8 cellular contexts compared by ENCODE assay signal in genomic region chr6:35327349-35328027, GRCh38. TPM values are rescaled to one million over a fixed set of nuclear protein-coding genes. Genes with fewer than 3 reads are reported as not detected.
A peak's percentile ranks its signal among the peaks of the same experiment; 100 is the strongest.
DNase-seq lines count a peak whose midpoint lies in the region; ATAC-seq lines count a peak whose summit lies in the region.

No MANE protein-coding gene starts in this region.

- CTCF ChIA-PET in T-cell (lab: Charles Lee), result interaction anchor here (0.5 to 2.1 kb wide), 16 partner anchors 9 to 463 kb away, joined by 3 to 37 read pairs (median 4); partner anchors contain the start of genes DEF6 (in 1 of the 2) and FANCE (in 1 of the 2)

- H3K27me3 Mint-ChIP-seq in T-cell, result no peaks in the 10 kb centered on the region
- no peaks in the 10 kb centered on the region for H3K27me3 Mint-ChIP-seq in activated naive CD8-positive, alpha-beta T cell treated with anti-CD3 and anti-CD28 coated beads for 36 hours

- peaks cover 20 to 33% (median 29%) of the 10 kb centered on the region in 3 donors for H3K4me1 Mint-ChIP-seq in T-cell
- H3K4me1 Mint-ChIP-seq in activated naive CD8-positive, alpha-beta T cell treated with anti-CD3 and anti-CD28 coated beads for 36 hours, result peaks cover 18% of the 10 kb centered on the region

- DNase-seq in NCI-H82 (lab: John Stamatoyannopoulos, UW), result peak; percentile 80
- DNase-seq in NCI-H82 treated with DMSO at 0.1 percent for 48 hours (lab: John Stamatoyannopoulos, UW; ENCODE audit: unreplicated experiment), result no peak
- DNase-seq in Kasumi-1 (lab: John Stamatoyannopoulos, UW), result peak; percentile 77 to 80
- DNase-seq in T-cell, result peak; percentile 58 to 83 (median 74)
- peak; percentile 72 for DNase-seq in activated naive CD8-positive, alpha-beta T cell treated with anti-CD3 and anti-CD28 coated beads for 36 hours
- DNase-seq in left ventricle myocardium superior, result peak; percentile 61
- peak; percentile 62 for DNase-seq in stimulated activated CD4-positive, alpha-beta T cell treated with anti-CD3 and anti-CD28 coated beads, Interleukin-12 subunit alpha, Interleukin-12 subunit beta, amount 100 ng/mL, for 4 hours
- DNase-seq in dedifferentiated amniotic fluid mesenchymal stem cell (ENCODE audit: extremely low spot score), result no peak

- H3K36me3 Mint-ChIP-seq in T-cell, result peaks cover 19% of the 10 kb centered on the region
- peaks cover 17% of the 10 kb centered on the region for H3K36me3 Mint-ChIP-seq in activated naive CD8-positive, alpha-beta T cell treated with anti-CD3 and anti-CD28 coated beads for 36 hours

- peak overlapping the region in 1 of 3 donors; percentile 2 for H3K4me3 Mint-ChIP-seq in T-cell
- H3K4me3 Mint-ChIP-seq in activated naive CD8-positive, alpha-beta T cell treated with anti-CD3 and anti-CD28 coated beads for 36 hours, result no peak overlapping the region

- peak overlapping the region; percentile 87 to 93 for H3K27ac Mint-ChIP-seq in T-cell
- peak overlapping the region; percentile 83 for H3K27ac Mint-ChIP-seq in activated naive CD8-positive, alpha-beta T cell treated with anti-CD3 and anti-CD28 coated beads for 36 hours

- H3K9me3 Mint-ChIP-seq in T-cell, result no peaks in the 10 kb centered on the region
- peaks cover 3% of the 10 kb centered on the region for H3K9me3 Mint-ChIP-seq in activated naive CD8-positive, alpha-beta T cell treated with anti-CD3 and anti-CD28 coated beads for 36 hours

- POLR2A ChIA-PET in T-cell (lab: Charles Lee), result interaction anchor here in 1 of 2 donors (0.6 kb wide), 1 partner anchor 26 kb away, joined by 8 read pairs; no protein-coding TSS in a partner anchor

- intact Hi-C loops in left ventricle myocardium superior (cut with micrococcal nuclease), result no loop called here

- ATAC-seq in T-cell (replicated peaks in 1 of 4), result peak; percentile 73 to 84 (median 78)
- peak; percentile 83 for ATAC-seq in left ventricle myocardium superior

RNA-seq across cellular contexts. Expression of gene PPARD, which starts 14.9 kb away (rescaled TPM):
- 10 to 100 TPM; 36.8 to 41.3 (median 37.9) TPM for total RNA-seq in T-cell
- total RNA-seq in activated naive CD8-positive, alpha-beta T cell treated with anti-CD3 and anti-CD28 coated beads for 36 hours, result 10 to 100 TPM; 17.0 to 17.8 TPM
- total RNA-seq in left ventricle myocardium superior, result 15.1 TPM

RNA-seq across cellular contexts. Expression of gene DEF6, which starts 29.9 kb away (rescaled TPM):
- total RNA-seq in T-cell (100 to 1,000 TPM; 221 to 311 (median 298) TPM), left ventricle myocardium superior (1.8 TPM)
- 10 to 100 TPM; 74.3 to 75.7 TPM for total RNA-seq in activated naive CD8-positive, alpha-beta T cell treated with anti-CD3 and anti-CD28 coated beads for 36 hours

Comparison
In these comparisons a context has a peak if more than half of its experiments do, and no peak if none do; other contexts are left out.
1. DNase-seq: peak in NCI-H82 (single experiment), Kasumi-1 (2 of 2), T-cell (34 of 34), activated naive CD8-positive, alpha-beta T cell treated with anti-CD3 and anti-CD28 coated beads for 36 hours (single experiment), left ventricle myocardium superior (single experiment) and stimulated activated CD4-positive, alpha-beta T cell treated with anti-CD3 and anti-CD28 coated beads, Interleukin-12 subunit alpha, Interleukin-12 subunit beta, amount 100 ng/mL, for 4 hours (single experiment); none in NCI-H82 treated with DMSO at 0.1 percent for 48 hours (single experiment) and dedifferentiated amniotic fluid mesenchymal stem cell (single experiment).
2. RNA of gene DEF6, which starts 29.9 kb away (total RNA-seq): 221 to 311 TPM in T-cell and 74.3 to 75.7 TPM in activated naive CD8-positive, alpha-beta T cell treated with anti-CD3 and anti-CD28 coated beads for 36 hours; 1.8 TPM in left ventricle myocardium superior (single experiment); every median in the first group is over 10 times any median in the second.